Comparison of ENCODE assay signal across 19 cellular contexts in the genomic region with DNA sequence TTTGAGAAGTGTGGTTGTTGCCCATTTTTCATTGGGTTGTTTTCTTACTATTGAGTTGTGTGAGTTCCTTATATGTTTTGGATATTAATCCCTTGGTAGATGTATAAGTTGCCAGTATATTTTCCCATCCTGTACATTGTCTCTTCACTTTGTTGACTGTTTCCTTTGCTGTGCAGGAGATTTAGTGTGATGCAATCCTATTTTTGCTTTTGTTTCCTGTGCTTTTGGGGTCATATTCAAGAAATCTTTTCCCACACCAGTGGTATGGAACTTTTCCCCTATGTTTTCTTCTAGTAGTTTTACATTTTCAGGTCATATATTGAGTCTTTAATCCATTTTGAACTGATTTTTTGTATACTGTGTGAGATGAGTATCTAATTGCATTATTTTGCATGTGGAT.
DNase-seq lines count a peak whose midpoint lies in the region; ATAC-seq, FAIRE-seq and TF ChIP-seq lines count a peak whose summit lies in the region.
"Had no signal": no experiment of that assay in that cellular context is flagged by ENCODE, and none has a peak within 500 bp of the region (broad histone marks: within the 10 kb centered on the region; RNA-seq: fewer than 3 reads in every experiment).

No MANE protein-coding gene starts in this region.

- H3K27ac Mint-ChIP-seq in stimulated activated effector memory CD8-positive, alpha-beta T cell treated with anti-CD3 and anti-CD28 coated beads, Interleukin-12 subunit alpha, Interleukin-12 subunit beta, amount 100 ng/mL, for 72 hours = no peak overlapping the region
- H3K27ac Mint-ChIP-seq: CD14-positive monocyte; CD4-positive, alpha-beta memory T cell had no signal

- H3K4me3 ChIP-seq in HepG2 (replicated peaks in 1 of 3; ENCODE audit: insufficient read depth in 1 of 3, low read depth in 2 of 3, low read length in 3 of 3) = no peak overlapping the region
- H3K4me3 ChIP-seq in right lobe of liver = no peak overlapping the region
- no peak overlapping the region for H3K4me3 ChIP-seq in fibroblast of villous mesenchyme (ENCODE audit: low read depth, low read length)
- H3K4me3 ChIP-seq: BLaER1 had no signal

- no peaks in the 10 kb centered on the region for H3K79me2 ChIP-seq in HepG2 (ENCODE audit: insufficient read depth, low read length)

- no peak for TF ChIP-seq CTCF in HepG2 (CRISPR knock-in tag; IDR thresholded peaks at IDR 0.05)
- no peak for TF ChIP-seq CTCF in right lobe of liver (IDR thresholded peaks at IDR 0.05)
- TF ChIP-seq CTCF in fibroblast of villous mesenchyme (IDR thresholded peaks at IDR 0.05; ENCODE audit: insufficient read depth, low read depth, low read length) = no peak

- intact Hi-C loops in HepG2 (cut with micrococcal nuclease; ENCODE audit: unreplicated experiment) (no loop called here), right lobe of liver (cut with DNase I) (no loop called here)

- H3K9ac ChIP-seq in HepG2 (ENCODE audit: insufficient read depth, low read depth, low read length) = no peak overlapping the region
- H3K9ac ChIP-seq: BLaER1 had no signal

- H3K4me3 Mint-ChIP-seq in stimulated activated effector memory CD8-positive, alpha-beta T cell treated with anti-CD3 and anti-CD28 coated beads, Interleukin-12 subunit alpha, Interleukin-12 subunit beta, amount 100 ng/mL, for 72 hours = no peak overlapping the region
- H3K4me3 Mint-ChIP-seq: CD14-positive monocyte; CD4-positive, alpha-beta memory T cell had no signal

- H3K27ac ChIP-seq in HepG2 (ENCODE audit: extremely low read length, insufficient read depth, low read length) (no peak overlapping the region), right lobe of liver (no peak overlapping the region)
- H3K27ac ChIP-seq: 22Rv1, BLaER1 had no signal

- TF ChIP-seq RAD21 in HepG2 (CRISPR knock-in tag; IDR thresholded peaks at IDR 0.05) (no peak), Ishikawa (IDR thresholded peaks at IDR 0.05; ENCODE audit: low read depth) (no peak)

- H3K36me3 Mint-ChIP-seq in stimulated activated effector memory CD8-positive, alpha-beta T cell treated with anti-CD3 and anti-CD28 coated beads, Interleukin-12 subunit alpha, Interleukin-12 subunit beta, amount 100 ng/mL, for 72 hours = no peaks in the 10 kb centered on the region
- H3K36me3 Mint-ChIP-seq: CD14-positive monocyte had no signal

- no peak overlapping the region for H2AFZ ChIP-seq in HepG2 (ENCODE audit: low read length)

- DNase-seq in HepG2 (ENCODE audit: low spot score) = no peak
- no peak for DNase-seq in right lobe of liver
- peak; percentile 18 for DNase-seq in fibroblast of villous mesenchyme (ENCODE audit: low read depth)
- no peak for DNase-seq in stimulated activated effector memory CD8-positive, alpha-beta T cell treated with anti-CD3 and anti-CD28 coated beads, Interleukin-12 subunit alpha, Interleukin-12 subunit beta, amount 100 ng/mL, for 72 hours (ENCODE audit: low spot score in 2 of 2)
- no peak for DNase-seq in erythroblast (lab: John Stamatoyannopoulos, UW)
- DNase-seq: CD4-positive, alpha-beta memory T cell; DMS153; DMS79; GDM1; HCEC 1CT; Karpas-422; KBM-7 had no signal

- CTCF ChIA-PET in HepG2 (lab: Yijun Ruan, JAX; ENCODE audit: low intra/inter-chr PET ratio, low total read pairs) = no interaction called here

- H3K4me1 ChIP-seq in HepG2 (ENCODE audit: insufficient read depth, low read length) (no peaks in the 10 kb centered on the region), right lobe of liver (no peaks in the 10 kb centered on the region)
- H3K4me1 ChIP-seq: BLaER1 had no signal

- H3K9me3 ChIP-seq in HepG2 (ENCODE audit: low read length) (no peaks in the 10 kb centered on the region), right lobe of liver (no peaks in the 10 kb centered on the region)

- no peaks in the 10 kb centered on the region for H3K4me1 Mint-ChIP-seq in stimulated activated effector memory CD8-positive, alpha-beta T cell treated with anti-CD3 and anti-CD28 coated beads, Interleukin-12 subunit alpha, Interleukin-12 subunit beta, amount 100 ng/mL, for 72 hours
- H3K4me1 Mint-ChIP-seq: CD14-positive monocyte; CD4-positive, alpha-beta memory T cell had no signal

- FAIRE-seq in HepG2 (lab: Jason Lieb, UNC) = no peak
- FAIRE-seq: GM12892, GM18507 had no signal

- H3K4me2 ChIP-seq in HepG2 (ENCODE audit: low read depth, low read length) = no peak overlapping the region
- H3K4me2 ChIP-seq: BLaER1 had no signal

- no peaks in the 10 kb centered on the region for H3K36me3 ChIP-seq in HepG2 (replicated peaks in 1 of 2; ENCODE audit: control insufficient read depth in 1 of 2, insufficient read depth in 2 of 2, low read length in 2 of 2)
- H3K36me3 ChIP-seq in right lobe of liver = no peaks in the 10 kb centered on the region
- H3K36me3 ChIP-seq: BLaER1 had no signal

- no peak for TF ChIP-seq EP300 in HepG2 (IDR thresholded peaks at IDR 0.05; ENCODE audit: low read depth in 2 of 2, low read length in 2 of 2)
- no peak for TF ChIP-seq EP300 in HepG2 (CRISPR knock-in tag; IDR thresholded peaks at IDR 0.05; ENCODE audit: borderline replicate concordance)
- no peak for TF ChIP-seq EP300 in Ishikawa (IDR thresholded peaks at IDR 0.05; ENCODE audit: borderline replicate concordance)

- BruUV-seq in HepG2 (replicated peaks; lab: Mats Ljungman, UMichigan) = no TSS peak

- no peak for ATAC-seq in HepG2
- no peak for ATAC-seq in right lobe of liver
- ATAC-seq in stimulated activated effector memory CD8-positive, alpha-beta T cell treated with anti-CD3 and anti-CD28 coated beads, Interleukin-12 subunit alpha, Interleukin-12 subunit beta, amount 100 ng/mL, for 72 hours = no peak
- ATAC-seq in GM21390 (IDR thresholded peaks at IDR 0.05; ENCODE audit: unreplicated experiment) = no peak

- no peaks in the 10 kb centered on the region for H3K9me3 Mint-ChIP-seq in stimulated activated effector memory CD8-positive, alpha-beta T cell treated with anti-CD3 and anti-CD28 coated beads, Interleukin-12 subunit alpha, Interleukin-12 subunit beta, amount 100 ng/mL, for 72 hours

- in situ Hi-C loops in HepG2 (cut with HindIII; ENCODE audit: extremely low pct_ligation_motif_present, low pct_unique_long_range_greater_than_20kb) = no loop called here

- TF ChIP-seq POLR2A in HepG2 (IDR thresholded peaks at IDR 0.05; ENCODE audit: insufficient read depth in 1 of 2, low read depth in 2 of 2, low read length in 2 of 2) (no peak), right lobe of liver (IDR thresholded peaks at IDR 0.05) (no peak), erythroblast (IDR thresholded peaks at IDR 0.05; ENCODE audit: low read length) (no peak)

- POLR2A ChIA-PET in HepG2 (lab: Yijun Ruan, JAX) = no interaction called here

- H4K20me1 ChIP-seq in HepG2 (ENCODE audit: insufficient read depth, low read length) = no peaks in the 10 kb centered on the region
- H4K20me1 ChIP-seq: BLaER1 had no signal

- H3K27me3 ChIP-seq in HepG2 (ENCODE audit: control insufficient read depth in 1 of 2, insufficient read depth in 2 of 2, low read length in 2 of 2) (no peaks in the 10 kb centered on the region), right lobe of liver (no peaks in the 10 kb centered on the region)
- H3K27me3 ChIP-seq: BLaER1 had no signal

TF ChIP-seq in HepG2, 621 proteins besides CTCF, POLR2A, EP300 and RAD21:
- no peak for TF ChIP-seq SP140L (CRISPR knock-in tag; IDR thresholded peaks at IDR 0.05; ENCODE audit: borderline replicate concordance)
- no peak for TF ChIP-seq ZNF20 (CRISPR knock-in tag; IDR thresholded peaks at IDR 0.05)
- no peak for TF ChIP-seq ZFP82 (CRISPR knock-in tag; IDR thresholded peaks at IDR 0.05; ENCODE audit: borderline replicate concordance)
- peak; percentile 6; the same call in 1 of the 2 replicates for TF ChIP-seq CEBPB (IDR thresholded peaks at IDR 0.05; ENCODE audit: borderline replicate concordance, low read depth, low read length)
- TF ChIP-seq, protein P1, sequence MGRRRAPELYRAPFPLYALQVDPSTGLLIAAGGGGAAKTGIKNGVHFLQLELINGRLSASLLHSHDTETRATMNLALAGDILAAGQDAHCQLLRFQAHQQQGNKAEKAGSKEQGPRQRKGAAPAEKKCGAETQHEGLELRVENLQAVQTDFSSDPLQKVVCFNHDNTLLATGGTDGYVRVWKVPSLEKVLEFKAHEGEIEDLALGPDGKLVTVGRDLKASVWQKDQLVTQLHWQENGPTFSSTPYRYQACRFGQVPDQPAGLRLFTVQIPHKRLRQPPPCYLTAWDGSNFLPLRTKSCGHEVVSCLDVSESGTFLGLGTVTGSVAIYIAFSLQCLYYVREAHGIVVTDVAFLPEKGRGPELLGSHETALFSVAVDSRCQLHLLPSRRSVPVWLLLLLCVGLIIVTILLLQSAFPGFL (CRISPR knock-in tag; IDR thresholded peaks at IDR 0.05) = no peak

TF ChIP-seq in Ishikawa, 13 proteins besides CTCF, POLR2A, EP300 and RAD21:
- TF ChIP-seq TEAD4 (IDR thresholded peaks at IDR 0.05) (no peak), ZBTB7A (IDR thresholded peaks at IDR 0.05; ENCODE audit: low read depth) (no peak), TAF1 (IDR thresholded peaks at IDR 0.05; ENCODE audit: low read depth) (no peak), CEBPB (IDR thresholded peaks at IDR 0.05) (0 out of 2 replicates have a peak, but pooled peaks have one; percentile 11), CREB1 (IDR thresholded peaks at IDR 0.05; ENCODE audit: low read depth) (no peak)
TF ChIP-seq in Ishikawa: peak in this region for 1.
